Comparison of ENCODE assay signal across 8 cellular contexts in genomic region chr6:92777146-92777740, GRCh38.
A peak's percentile ranks its signal among the peaks of the same experiment; 100 is the strongest.
DNase-seq lines count a peak whose midpoint lies in the region; ATAC-seq, FAIRE-seq and TF ChIP-seq lines count a peak whose summit lies in the region.

No MANE protein-coding gene starts in this region.

- H3K27ac ChIP-seq in astrocyte (ENCODE audit: low read depth, low read length): no peak overlapping the region
- no peak overlapping the region for H3K27ac ChIP-seq in tibial artery
- no peak overlapping the region for H3K27ac ChIP-seq in coronary artery

- TF ChIP-seq CTCF in AG04449 (IDR thresholded peaks at IDR 0.05; ENCODE audit: insufficient read depth, low read length, missing control alignments): peak; percentile 27
- TF ChIP-seq CTCF in astrocyte (IDR thresholded peaks at IDR 0.05; ENCODE audit: insufficient read depth, low read depth, low read length): peak; percentile 72
- TF ChIP-seq CTCF in tibial artery (IDR thresholded peaks at IDR 0.05): no peak
- TF ChIP-seq CTCF in omental fat pad (IDR thresholded peaks at IDR 0.05): no peak
- no peak for TF ChIP-seq CTCF in coronary artery (IDR thresholded peaks at IDR 0.05)

- H3K4me3 ChIP-seq in AG04449 (ENCODE audit: low read depth, low read length): no peak overlapping the region
- no peak overlapping the region for H3K4me3 ChIP-seq in astrocyte (ENCODE audit: insufficient read depth, low read depth, low read length)
- no peak overlapping the region for H3K4me3 ChIP-seq in tibial artery
- no peak overlapping the region for H3K4me3 ChIP-seq in coronary artery

- no peak overlapping the region for H3K4me3 Mint-ChIP-seq in astrocyte (ENCODE audit: unreplicated experiment)

- H3K4me1 ChIP-seq in astrocyte (ENCODE audit: insufficient read depth, low read length) (peaks cover 6% of the 10 kb centered on the region), tibial artery (no peaks in the 10 kb centered on the region)

- no peak overlapping the region for H2AFZ ChIP-seq in astrocyte (ENCODE audit: low read depth, low read length)

- H3K9me3 ChIP-seq in astrocyte (ENCODE audit: insufficient read depth, low read depth, low read length) (no peaks in the 10 kb centered on the region), tibial artery (no peaks in the 10 kb centered on the region)

- ATAC-seq in GM21786 (IDR thresholded peaks at IDR 0.05; ENCODE audit: unreplicated experiment): peak; percentile 67
- no peak for ATAC-seq in omental fat pad (ENCODE audit: low FRiP score)

- POLR2A ChIA-PET in AG04449 (lab: Yijun Ruan, JAX): no interaction called here

- no peak overlapping the region for H3K4me2 ChIP-seq in astrocyte (ENCODE audit: low read length)

- H3K79me2 ChIP-seq in astrocyte (ENCODE audit: insufficient read depth, low read length): no peaks in the 10 kb centered on the region

- no peaks in the 10 kb centered on the region for H3K27me3 Mint-ChIP-seq in astrocyte (ENCODE audit: low read depth, unreplicated experiment)

- CTCF ChIA-PET in AG04449 (lab: Yijun Ruan, JAX): no interaction called here

- H3K36me3 ChIP-seq in astrocyte (ENCODE audit: insufficient read depth, low read length) (no peaks in the 10 kb centered on the region), tibial artery (no peaks in the 10 kb centered on the region)

- H3K27ac Mint-ChIP-seq in astrocyte (ENCODE audit: unreplicated experiment): no peak overlapping the region

- no peaks in the 10 kb centered on the region for H3K36me3 Mint-ChIP-seq in astrocyte (ENCODE audit: low read depth, unreplicated experiment)

- no peaks in the 10 kb centered on the region for H3K27me3 ChIP-seq in astrocyte (ENCODE audit: insufficient read depth, low read length)
- no peaks in the 10 kb centered on the region for H3K27me3 ChIP-seq in tibial artery

- no peak for DNase-seq in AG04449 (ENCODE audit: low read depth, low spot score)
- peak; percentile 21 for DNase-seq in NCI-H2029 (lab: John Stamatoyannopoulos, UW)
- peak; percentile 29 for DNase-seq in astrocyte (ENCODE audit: low read depth)
- peak; percentile 53 for DNase-seq in myocyte (ENCODE audit: low read depth)
- DNase-seq in tibial artery: no peak
- no peak for DNase-seq in omental fat pad (ENCODE audit: low spot score)
- DNase-seq in coronary artery (ENCODE audit: low spot score): no peak

- FAIRE-seq in astrocyte (lab: Jason Lieb, UNC): no peak

- peaks cover 8% of the 10 kb centered on the region for H3K4me1 Mint-ChIP-seq in astrocyte (ENCODE audit: low read depth, unreplicated experiment)

- no peak overlapping the region for H3K9ac ChIP-seq in astrocyte (ENCODE audit: low read length)

- H3K9me3 Mint-ChIP-seq in astrocyte (ENCODE audit: unreplicated experiment): no peaks in the 10 kb centered on the region

- intact Hi-C loops in tibial artery (cut with DNase I; ENCODE audit: low total_unique reads): no loop called here

- H4K20me1 ChIP-seq in astrocyte (ENCODE audit: insufficient read depth, low read length): no peaks in the 10 kb centered on the region

Comparison
In these comparisons a context has a peak if more than half of its experiments do, and no peak if none do; other contexts are left out.
1. DNase-seq: peak in NCI-H2029 (single experiment), astrocyte (single experiment) and myocyte (single experiment); none in AG04449 (single experiment), tibial artery (0 of 2), omental fat pad (single experiment) and coronary artery (single experiment).
2. CTCF ChIP-seq: peak in AG04449 (single experiment) and astrocyte (single experiment); none in tibial artery (0 of 2), omental fat pad (0 of 3) and coronary artery (single experiment).